9 cellular contexts compared by ENCODE assay signal in genomic region chr4:109730294-109731051, GRCh38. TPM values are rescaled to one million over a fixed set of nuclear protein-coding genes. Genes with fewer than 3 reads are reported as not detected.
DNase-seq lines count a peak whose midpoint lies in the region; ATAC-seq, FAIRE-seq and TF ChIP-seq lines count a peak whose summit lies in the region.
"Had no signal": no experiment of that assay in that cellular context is flagged by ENCODE, and none has a peak within 500 bp of the region (broad histone marks: within the 10 kb centered on the region; RNA-seq: fewer than 3 reads in every experiment).

No MANE protein-coding gene starts in this region.

- ATAC-seq in GM18498 (IDR thresholded peaks at IDR 0.05; ENCODE audit: unreplicated experiment): peak; percentile 55
- peak; percentile 43 for ATAC-seq in HG02852 (IDR thresholded peaks at IDR 0.05; ENCODE audit: unreplicated experiment)
- peak; percentile 34 to 81 (median 70) for ATAC-seq in heart right ventricle
- peak; percentile 34 to 59 (median 53) for ATAC-seq in pancreas

- H3K9me3 ChIP-seq in adrenal gland (replicated peaks in 1 of 3): no peaks in the 10 kb centered on the region
- H3K9me3 ChIP-seq in heart right ventricle: no peaks in the 10 kb centered on the region
- no peaks in the 10 kb centered on the region for H3K9me3 ChIP-seq in pancreas

- H3K4me1 ChIP-seq in adrenal gland (replicated peaks in 1 of 2): peaks cover 0 to 22% of the 10 kb centered on the region in 2 donors
- H3K4me1 ChIP-seq in heart right ventricle: peaks cover 0 to 24% (median 14%) of the 10 kb centered on the region in 9 donors
- H3K4me1 ChIP-seq in pancreas: peaks cover 5 to 10% (median 10%) of the 10 kb centered on the region in 3 donors

- TF ChIP-seq CTCF in adrenal gland (IDR thresholded peaks at IDR 0.05) (peak in 1 of 6 experiments; percentile 8), heart right ventricle (IDR thresholded peaks at IDR 0.05) (peak in 1 of 9 donors; percentile 12), pancreas (IDR thresholded peaks at IDR 0.05) (no peak)

- H3K36me3 ChIP-seq in adrenal gland (replicated peaks in 1 of 2): no peaks in the 10 kb centered on the region
- peaks cover 0 to 4% (median 0%) of the 10 kb centered on the region in 9 donors for H3K36me3 ChIP-seq in heart right ventricle
- no peaks in the 10 kb centered on the region for H3K36me3 ChIP-seq in pancreas

- FAIRE-seq in pancreas (lab: Jason Lieb, UNC): no peak
- FAIRE-seq: TTC549 had no signal

- H3K27ac ChIP-seq in adrenal gland (peak overlapping the region; percentile 65 to 90 (median 85)), heart right ventricle (peak overlapping the region; percentile 28 to 92 (median 83)), pancreas (peak overlapping the region; percentile 87 to 97 (median 95))

- intact Hi-C loops in adrenal gland (cut with DNase I) (no loop called here), heart right ventricle (cut with DNase I) (loop anchor here in 4 of 10 donors (5.0 to 10.0 kb wide), 3 partner anchors 72 to 296 kb away; partner anchors contain the start of genes CFI (in 2 of the 4), GAR1 (in 2 of the 4) and SEC24B (in 1 of the 4)), pancreas (cut with DNase I) (no loop called here)

- DNase-seq in AG08395 (ENCODE audit: low spot score) (peak; percentile 62), NCI-H2029 (lab: John Stamatoyannopoulos, UW) (peak; percentile 2), adrenal gland (peak in 6 of 7 donors; percentile 56 to 75 (median 68)), heart right ventricle (peak in 1 of 2 donors; percentile 47), pancreas (peak in 5 of 6 donors; percentile 60 to 80 (median 69)), GOT3 (lab: John Stamatoyannopoulos, UW) (no peak)

- H3K4me3 ChIP-seq in adrenal gland (peak overlapping the region; percentile 16 to 91 (median 55)), heart right ventricle (peak overlapping the region; percentile 72 to 100 (median 92)), pancreas (peak overlapping the region; percentile 35 to 79 (median 67))

- H3K27me3 ChIP-seq in adrenal gland (no peaks in the 10 kb centered on the region), heart right ventricle (no peaks in the 10 kb centered on the region), pancreas (no peaks in the 10 kb centered on the region)

- peak in 1 of 2 donors; percentile 41 for TF ChIP-seq POLR2A in adrenal gland (IDR thresholded peaks at IDR 0.05)

- WGBS in adrenal gland, 4 donors: 2 to 4% (median 3%) methylated on average over 25 to 26 of the region's 26 CpGs
- 3 to 4% methylated on average over 26 of the region's 26 CpGs for WGBS in heart right ventricle, 2 donors
- 1 to 2% methylated on average over 26 of the region's 26 CpGs for WGBS in pancreas, 2 donors

RNA-seq across cellular contexts. Expression of gene PLA2G12A, which starts 0.6 kb away (rescaled TPM):
- 10 to 100 TPM; 15.9 to 67.0 (median 31.5) TPM for total RNA-seq in adrenal gland
- 10 to 100 TPM; 10.7 to 44.9 (median 12.3) TPM for polyA plus RNA-seq in adrenal gland
- 100 to 1,000 TPM in 1 of 10 donors, 10 to 100 TPM in 9; 39.4 to 100 (median 50.3) TPM for total RNA-seq in heart right ventricle
- polyA plus RNA-seq in heart right ventricle: 10 to 100 TPM; 14.3 to 33.3 TPM
- 10 to 100 TPM; 31.0 to 45.4 (median 34.6) TPM for total RNA-seq in pancreas
- 10 to 100 TPM in 1 of 2 donors, 1 to 10 TPM in 1; 8.4 to 12.0 TPM for polyA plus RNA-seq in pancreas

RNA-seq across cellular contexts. Expression of gene CASP6, which starts 27.2 kb away (rescaled TPM):
- total RNA-seq in adrenal gland (10 to 100 TPM in 7 of 8 donors, 1 to 10 TPM in 1; 7.3 to 21.6 (median 13.5) TPM), heart right ventricle (10 to 100 TPM in 1 of 10 donors, 1 to 10 TPM in 9; 3.0 to 10.2 (median 6.2) TPM), pancreas (10 to 100 TPM in 3 of 6 donors, 1 to 10 TPM in 3; 6.4 to 18.6 (median 10.1) TPM)
- polyA plus RNA-seq in adrenal gland (10 to 100 TPM in 2 of 3 donors, 1 to 10 TPM in 1; 8.3 to 11.7 (median 11.0) TPM), heart right ventricle (1 to 10 TPM; 4.7 to 6.7 TPM), pancreas (10 to 100 TPM in 1 of 2 donors, 1 to 10 TPM in 1; 9.8 to 14.8 TPM)
